20 cellular contexts compared by ENCODE assay signal in the genomic region with DNA sequence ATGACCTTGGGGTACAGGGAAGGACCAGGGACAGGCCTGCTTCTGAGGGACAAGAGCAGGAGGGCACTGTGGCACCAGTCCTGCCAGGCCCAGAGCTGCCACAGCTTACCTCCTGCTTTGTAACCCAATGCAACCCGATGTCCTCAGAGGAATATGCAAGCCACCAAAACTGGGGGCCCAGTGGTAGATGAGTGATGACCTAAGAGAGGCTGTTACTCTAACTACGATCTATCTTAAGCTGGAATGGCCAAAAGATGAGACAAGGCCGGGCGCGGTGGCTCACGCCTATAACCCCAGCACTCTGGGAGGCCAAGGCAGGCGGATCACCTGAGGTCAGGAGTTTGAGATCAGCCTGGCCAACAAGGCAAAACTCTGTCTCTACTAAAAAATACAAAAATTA. TPM values are rescaled to one million over a fixed set of nuclear protein-coding genes. Genes with fewer than 3 reads are reported as not detected.
DNase-seq lines count a peak whose midpoint lies in the region; ATAC-seq and TF ChIP-seq lines count a peak whose summit lies in the region.
"Had no signal": no experiment of that assay in that cellular context is flagged by ENCODE, and none has a peak within 500 bp of the region (broad histone marks: within the 10 kb centered on the region; RNA-seq: fewer than 3 reads in every experiment).

No MANE protein-coding gene starts in this region.

- H3K4me3 ChIP-seq in right lobe of liver (peak overlapping the region in 1 of 3 donors; percentile 2), foreskin fibroblast (ENCODE audit: low read depth in 1 of 2, low read length in 2 of 2) (no peak overlapping the region)
- H3K4me3 ChIP-seq: BLaER1 treated with 17β-estradiol and CSF1 and Interleukin-3, amounts not matched to agents 10 nM and 100 nM; GM23338 had no signal

- H3K36me3 ChIP-seq in right lobe of liver = peaks cover 0 to 40% (median 4%) of the 10 kb centered on the region in 4 donors

- peaks cover 9 to 97% (median 46%) of the 10 kb centered on the region in 4 donors for H3K4me1 ChIP-seq in right lobe of liver

- no peak for ATAC-seq in right lobe of liver
- no peak for ATAC-seq in HG02678 (IDR thresholded peaks at IDR 0.05; ENCODE audit: unreplicated experiment)
- ATAC-seq: GM23338, HCT116 had no signal

- H3K27ac ChIP-seq in 22Rv1 (peak overlapping the region; percentile 45; the same call in 1 of the 2 replicates), right lobe of liver (peak overlapping the region in 2 of 3 donors; percentile 63 to 84)
- H3K27ac ChIP-seq: BLaER1 treated with 17β-estradiol and CSF1 and Interleukin-3, amounts not matched to agents 10 nM and 100 nM had no signal

- no peak for TF ChIP-seq CTCF in 22Rv1 (IDR thresholded peaks at IDR 0.05)
- TF ChIP-seq CTCF in right lobe of liver (IDR thresholded peaks at IDR 0.05) = no peak
- TF ChIP-seq CTCF in foreskin fibroblast (IDR thresholded peaks at IDR 0.05; ENCODE audit: low read depth, low read length) = no peak

- DNase-seq in ecto neural progenitor cell (ENCODE audit: low spot score) = peak; percentile 22
- DNase-seq in islet precursor cell = peak; percentile 22
- no peak for DNase-seq in right lobe of liver
- DNase-seq in NCI-H774 (lab: John Stamatoyannopoulos, UW) = no peak
- DNase-seq in NCI-H1105 (lab: John Stamatoyannopoulos, UW) = no peak
- DNase-seq in foreskin fibroblast = no peak
- DNase-seq: CD4-positive, CD25-positive, alpha-beta regulatory T cell; CD8-positive, alpha-beta memory T cell; COR-L47; DMS 273 treated with DMSO at 0.1 percent for 48 hours; DMS53; H7; HFFc6 had no signal

- TF ChIP-seq POLR2A in right lobe of liver (IDR thresholded peaks at IDR 0.05) = no peak

- no peaks in the 10 kb centered on the region for H3K9me3 ChIP-seq in right lobe of liver
- H3K9me3 ChIP-seq: BLaER1 treated with 17β-estradiol and CSF1 and Interleukin-3, amounts not matched to agents 10 nM and 100 nM had no signal

- intact Hi-C loops in right lobe of liver (cut with DNase I) = no loop called here

- no peaks in the 10 kb centered on the region for H3K27me3 ChIP-seq in right lobe of liver
- H3K27me3 ChIP-seq: BLaER1 treated with 17β-estradiol and CSF1 and Interleukin-3, amounts not matched to agents 10 nM and 100 nM had no signal

- 30% methylated on average over 6 of the region's 7 CpGs for WGBS in right lobe of liver (ENCODE audit: insufficient coverage, low coverage, low lambda C conversion rate, missing lambda C conversion rate)

RNA-seq across cellular contexts. Expression of gene CYB5A, which starts 12.8 kb away (rescaled TPM):
- total RNA-seq in right lobe of liver = 1,000 to 10,000 TPM in 2 of 6 experiments, 100 to 1,000 TPM in 4; 817 to 1,434 (median 907) TPM

RNA-seq across cellular contexts. Expression of gene C18orf63, which starts 36.7 kb away (rescaled TPM):
- not detected for total RNA-seq in right lobe of liver
- total RNA-seq: A172; B cell; CD4-positive, CD25-positive, alpha-beta regulatory T cell; CD8-positive, alpha-beta memory T cell; GM23338; H7; HFFc6 had no signal

Comparison
In these comparisons a context has a peak if more than half of its experiments do, and no peak if none do; other contexts are left out.
1. DNase-seq: peak in ecto neural progenitor cell (single experiment) and islet precursor cell (single experiment); none in right lobe of liver (0 of 3), NCI-H774 (single experiment), NCI-H1105 (single experiment) and foreskin fibroblast (0 of 2).